ENCODE assay signal across 5 cellular contexts in the genomic region with DNA sequence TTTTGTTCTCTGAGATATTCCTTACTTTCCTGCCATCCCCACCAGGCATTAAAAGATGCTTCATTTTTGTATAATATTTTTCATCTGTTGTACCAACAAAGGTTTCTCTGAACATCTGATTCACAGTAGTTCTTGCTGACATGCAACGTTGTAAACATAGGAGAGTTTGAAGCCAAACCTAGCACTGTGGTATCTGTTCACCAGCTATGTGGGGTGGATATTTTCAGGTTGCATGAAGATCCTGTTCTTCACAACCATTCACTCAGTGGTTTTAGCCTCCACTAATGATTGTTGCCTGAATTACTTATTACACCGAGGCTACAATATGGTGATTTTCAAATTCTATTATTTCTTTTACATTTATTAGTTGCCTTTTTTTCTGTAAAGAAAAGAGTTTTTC. TPM values are rescaled to one million over a fixed set of nuclear protein-coding genes. Genes with fewer than 3 reads are reported as not detected.
"Had no signal": no experiment of that assay in that cellular context is flagged by ENCODE, and none has a peak within 500 bp of the region (broad histone marks: within the 10 kb centered on the region; RNA-seq: fewer than 3 reads in every experiment).

No MANE protein-coding gene starts in this region.

- ATAC-seq: GM23338 had no signal

- DNase-seq: H9, HCEC 1CT, IMR-90 had no signal

- H3K4me3 ChIP-seq: GM23338 had no signal

RNA-seq across cellular contexts. Expression of a gene that starts 56.5 kb away (rescaled TPM):
- total RNA-seq: HT-29 had no signal
